8 cellular contexts compared by ENCODE assay signal in genomic region chr6:6546318-6547110, GRCh38. TPM values are rescaled to one million over a fixed set of nuclear protein-coding genes. Genes with fewer than 3 reads are reported as not detected.
DNase-seq lines count a peak whose midpoint lies in the region; TF ChIP-seq lines count a peak whose summit lies in the region.

No MANE protein-coding gene starts in this region.

- no peak overlapping the region for H3K27ac ChIP-seq in H9 (ENCODE audit: insufficient read length, low read depth, low read length)

- H2BK120ac ChIP-seq in H9 (ENCODE audit: low read depth, low read length, poor library complexity, severe bottlenecking) = no peak overlapping the region

- H2BK20ac ChIP-seq in H9 (ENCODE audit: low read depth, low read length, poor library complexity, severe bottlenecking) = no peak overlapping the region

- no CpG with 5 or more reads among the region's 64 CpGs for WGBS in H9 (ENCODE audit: extremely low coverage, insufficient read length, low lambda C conversion rate)

- H2AK5ac ChIP-seq in H9 (ENCODE audit: insufficient read length, low read length) = no peak overlapping the region

- H3K9me3 Mint-ChIP-seq in H9 = peaks cover 11 to 15% of the 10 kb centered on the region in 2 experiments; a peak in 4 of 5 replicates
- H3K9me3 Mint-ChIP-seq in neural crest cell = peaks cover 8% of the 10 kb centered on the region

- no peaks in the 10 kb centered on the region for H4K20me1 ChIP-seq in H9 (ENCODE audit: control insufficient read depth, insufficient read depth, insufficient read length)

- DNase-seq in GM13977 (ENCODE audit: low spot score) (peak; percentile 64), H9 (peak; percentile 73), NCI-H1105 (lab: John Stamatoyannopoulos, UW) (peak; percentile 43), fibroblast of villous mesenchyme (ENCODE audit: low read depth) (peak; percentile 11), neural crest cell (ENCODE audit: low read depth, low spot score) (peak; percentile 31), NCI-H446 (lab: John Stamatoyannopoulos, UW) (no peak), HPDE6-E6E7 (ENCODE audit: extremely low spot score) (no peak)
- peak; percentile 39 for DNase-seq in activated T-cell treated with anti-CD3 and anti-CD28 coated beads, Interleukin-2, amount 50 U/mL, for 1 hour

- H2AFZ ChIP-seq in H9 (ENCODE audit: low read length) = peak overlapping the region; percentile 98

- H3K4me3 Mint-ChIP-seq in H9 = peak overlapping the region; percentile 67 to 76
- H3K4me3 Mint-ChIP-seq in neural crest cell = peak overlapping the region; percentile 84

- in situ Hi-C loops in GM13977 (cut with MboI; ENCODE audit: low pct_unique_long_range_greater_than_20kb, low sequenced_read_pairs, unreplicated experiment) = loop anchor here (10.0 kb wide), 1 partner anchor 492 kb away; no protein-coding TSS in a partner anchor

- H3K27ac Mint-ChIP-seq in H9 (peak overlapping the region in 1 of 3 experiments; percentile 6; a peak in 1 of 7 replicates), neural crest cell (ENCODE audit: unreplicated experiment) (no peak overlapping the region)

- no peaks in the 10 kb centered on the region for H3K4me1 ChIP-seq in H9 (ENCODE audit: insufficient read depth, low read length)

- H3K9me3 ChIP-seq in H9 (ENCODE audit: control insufficient read depth, low read depth, low read length) = no peaks in the 10 kb centered on the region

- H4K5ac ChIP-seq in H9 (ENCODE audit: insufficient read length, low read depth, low read length) = no peak overlapping the region

- H3K36me3 Mint-ChIP-seq in H9 (ENCODE audit: insufficient read depth in 1 of 3, low read depth in 3 of 3) (peaks cover 1 to 9% (median 4%) of the 10 kb centered on the region in 3 experiments; a peak in 4 of 7 replicates), neural crest cell (ENCODE audit: low read depth) (peaks cover 2% of the 10 kb centered on the region)

- H3K4me2 ChIP-seq in H9 (ENCODE audit: insufficient read depth, insufficient read length, low read length) = peak overlapping the region; percentile 58

- peak overlapping the region; percentile 64 for H3K18ac ChIP-seq in H9 (ENCODE audit: insufficient read length, low read depth, low read length)

- no peak overlapping the region for H2BK5ac ChIP-seq in H9 (ENCODE audit: insufficient read length, low read length)

- no peak overlapping the region for H4K91ac ChIP-seq in H9 (ENCODE audit: insufficient read length, low read depth, low read length)

- no peak overlapping the region for H4K8ac ChIP-seq in H9 (replicated peaks; ENCODE audit: insufficient read length, low read depth, low read length)

- H3K9ac ChIP-seq in H9 (ENCODE audit: extremely low read depth, insufficient read length, low read length) = no peak overlapping the region

- no peak overlapping the region for H3K56ac ChIP-seq in H9 (ENCODE audit: insufficient read length, low read depth, low read length)

- H3K79me1 ChIP-seq in H9 (ENCODE audit: insufficient read depth, low read depth, low read length, poor library complexity, severe bottlenecking) = no peaks in the 10 kb centered on the region

- H3K4me1 Mint-ChIP-seq in H9 = peaks cover 14 to 16% of the 10 kb centered on the region in 2 experiments
- H3K4me1 Mint-ChIP-seq in neural crest cell = peaks cover 5% of the 10 kb centered on the region

- no peak overlapping the region for H3K23ac ChIP-seq in H9 (ENCODE audit: insufficient read length, low read depth, low read length)

- peak overlapping the region; percentile 38 for H3K4me3 ChIP-seq in fibroblast of villous mesenchyme (ENCODE audit: low read depth, low read length)

- no peaks in the 10 kb centered on the region for H3K27me3 ChIP-seq in H9 (ENCODE audit: insufficient read depth, low read length)

- no peak overlapping the region for H3K4ac ChIP-seq in H9 (ENCODE audit: low read depth, low read length)

- TF ChIP-seq CTCF in GM13977 (IDR thresholded peaks at IDR 0.05; ENCODE audit: extremely low read depth, insufficient read depth, missing control alignments) (no peak), H9 (conservative IDR thresholded peaks at IDR 0.05) (no peak), fibroblast of villous mesenchyme (IDR thresholded peaks at IDR 0.05; ENCODE audit: insufficient read depth, low read depth, low read length) (no peak), neural crest cell (conservative IDR thresholded peaks at IDR 0.05) (no peak)

- no peaks in the 10 kb centered on the region for H3K79me2 ChIP-seq in H9 (ENCODE audit: insufficient read depth, low read length)

- no peak overlapping the region for H2BK12ac ChIP-seq in H9 (ENCODE audit: insufficient read length, low read depth, low read length)

- H3K27me3 Mint-ChIP-seq in H9 (ENCODE audit: low read depth) (peaks cover 40% of the 10 kb centered on the region), neural crest cell (ENCODE audit: low read depth) (peaks cover 63% of the 10 kb centered on the region)

- peak overlapping the region; percentile 92 for H3K14ac ChIP-seq in H9 (ENCODE audit: insufficient read depth, low read length)

- H2BK15ac ChIP-seq in H9 (ENCODE audit: low read depth, low read length) = no peak overlapping the region

- peaks cover 10% of the 10 kb centered on the region for H3K23me2 ChIP-seq in H9 (ENCODE audit: insufficient read length, low read depth, low read length, poor library complexity, severe bottlenecking)

- no peak overlapping the region for H3T11ph ChIP-seq in H9 (ENCODE audit: low read length)

RNA-seq across cellular contexts. Expression of gene LY86, which starts 42.0 kb away (rescaled TPM):
- total RNA-seq in H9 (2021) = not detected in 2 replicates
- not detected in 2 replicates for total RNA-seq in fibroblast of villous mesenchyme
- not detected in 2 replicates for total RNA-seq in neural crest cell

Comparison
In these comparisons a context has a peak if more than half of its experiments do, and no peak if none do; other contexts are left out.
1. DNase-seq: peak in GM13977 (single experiment), H9 (single experiment), NCI-H1105 (single experiment), activated T-cell treated with anti-CD3 and anti-CD28 coated beads, Interleukin-2, amount 50 U/mL, for 1 hour (single experiment), fibroblast of villous mesenchyme (single experiment) and neural crest cell (single experiment); none in NCI-H446 (0 of 2) and HPDE6-E6E7 (single experiment).